In the genomic region with DNA sequence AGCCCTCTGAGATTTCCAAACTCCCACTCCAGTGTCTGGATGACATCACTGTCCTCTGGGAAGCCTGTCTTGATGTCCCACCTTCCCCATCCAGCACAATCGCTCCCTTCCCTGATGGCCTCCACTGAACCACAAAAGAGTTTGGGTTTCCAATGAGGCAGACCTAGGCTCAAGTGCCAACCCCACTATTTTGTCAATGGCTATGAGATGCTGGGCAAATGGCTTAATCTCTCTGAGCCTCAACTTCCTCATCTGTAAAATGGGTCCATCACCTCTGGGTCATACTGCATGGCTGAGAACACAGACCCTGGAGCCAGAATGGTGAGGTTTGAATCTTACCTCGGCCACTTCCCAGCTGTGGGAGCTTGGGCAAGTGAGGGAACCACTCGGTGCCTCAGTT, we compare ENCODE assay signal across 27 cellular contexts. TPM values are rescaled to one million over a fixed set of nuclear protein-coding genes. Genes with fewer than 3 reads are reported as not detected.
"Had no signal": no experiment of that assay in that cellular context is flagged by ENCODE, and none has a peak within 500 bp of the region (broad histone marks: within the 10 kb centered on the region; RNA-seq: fewer than 3 reads in every experiment).

No MANE protein-coding gene starts in this region.

- H3K27ac Mint-ChIP-seq: mesothelial cell of epicardium; naive B cell; natural killer cell treated with Interleukin-12 subunit alpha and Interleukin-12 subunit beta and Interleukin-15 and Interleukin-18, amount 100 ng/mL, for 72 hours; progenitor cell of endocrine pancreas had no signal

- H3K4me3 ChIP-seq: dorsolateral prefrontal cortex, gastrocnemius medialis, heart left ventricle, hepatocyte, left lung, mucosa of descending colon, neural progenitor cell, smooth muscle cell, suprapubic skin, transverse colon had no signal

- H3K36me3 Mint-ChIP-seq: mesothelial cell of epicardium; naive B cell; natural killer cell treated with Interleukin-12 subunit alpha and Interleukin-12 subunit beta and Interleukin-15 and Interleukin-18, amount 100 ng/mL, for 72 hours; neural progenitor cell had no signal

- H3K27me3 Mint-ChIP-seq: progenitor cell of endocrine pancreas had no signal

- H3K4me1 ChIP-seq: gastrocnemius medialis, left lung, parathyroid adenoma, suprapubic skin, transverse colon had no signal

- DNase-seq: dorsolateral prefrontal cortex; effector CD4-positive, alpha-beta T cell; foreskin fibroblast; gastrocnemius medialis; heart left ventricle; left cardiac atrium; left lung; mesenchymal stem cell; mucosa of descending colon; naive B cell; stimulated activated CD4-positive, alpha-beta T cell treated with anti-CD3 and anti-CD28 coated beads, Interleukin-12 subunit alpha, Interleukin-12 subunit beta, amount 100 ng/mL, for 4 hours; stimulated activated CD4-positive, alpha-beta T cell treated with anti-CD3 and anti-CD28 coated beads, Interleukin-1b, Interleukin-23, amount 100 ng/mL, for 48 hours; stimulated activated CD4-positive, alpha-beta T cell treated with anti-CD3 and anti-CD28 coated beads, Interleukin-4, amount 100 ng/mL, for 1 hour; stimulated activated CD8-positive, alpha-beta memory T cell treated with anti-CD3 and anti-CD28 coated beads, Interleukin-4, amount 100 ng/mL, for 48 hours; stimulated activated naive CD4-positive, alpha-beta T cell; stimulated activated naive CD8-positive, alpha-beta T cell treated with anti-CD3 and anti-CD28 coated beads, Interleukin-15, amount 100 ng/mL, for 72 hours; transverse colon had no signal

- H3K36me3 ChIP-seq: gastrocnemius medialis, heart left ventricle, left lung, neural progenitor cell, suprapubic skin, transverse colon had no signal

- H3K9me3 ChIP-seq: gastrocnemius medialis, heart left ventricle, left lung, mucosa of descending colon, suprapubic skin, transverse colon had no signal

- H3K27me3 ChIP-seq: dorsolateral prefrontal cortex, gastrocnemius medialis, heart left ventricle, hepatocyte, left lung, suprapubic skin, transverse colon had no signal

- H3K27ac ChIP-seq: gastrocnemius medialis, heart left ventricle, hepatocyte, left lung, neural progenitor cell, parathyroid adenoma, suprapubic skin, transverse colon had no signal

- ATAC-seq: gastrocnemius medialis; heart left ventricle; left cardiac atrium; left lung; mucosa of descending colon; natural killer cell treated with Interleukin-12 subunit alpha and Interleukin-12 subunit beta and Interleukin-15 and Interleukin-18, amount 100 ng/mL, for 72 hours; sciatic nerve; stimulated activated naive CD8-positive, alpha-beta T cell treated with anti-CD3 and anti-CD28 coated beads, Interleukin-15, amount 100 ng/mL, for 72 hours had no signal

- H3K9me3 Mint-ChIP-seq: natural killer cell treated with Interleukin-12 subunit alpha and Interleukin-12 subunit beta and Interleukin-15 and Interleukin-18, amount 100 ng/mL, for 72 hours; neural progenitor cell; stimulated activated naive CD8-positive, alpha-beta T cell treated with anti-CD3 and anti-CD28 coated beads, Interleukin-15, amount 100 ng/mL, for 72 hours had no signal

- H3K4me3 Mint-ChIP-seq: mesothelial cell of epicardium; naive B cell; natural killer cell treated with Interleukin-12 subunit alpha and Interleukin-12 subunit beta and Interleukin-15 and Interleukin-18, amount 100 ng/mL, for 72 hours; neural progenitor cell; stimulated activated naive CD8-positive, alpha-beta T cell treated with anti-CD3 and anti-CD28 coated beads, Interleukin-15, amount 100 ng/mL, for 72 hours had no signal

- H3K4me1 Mint-ChIP-seq: mesothelial cell of epicardium; naive B cell; stimulated activated naive CD8-positive, alpha-beta T cell treated with anti-CD3 and anti-CD28 coated beads, Interleukin-15, amount 100 ng/mL, for 72 hours had no signal

RNA-seq across cellular contexts. Expression of gene SLC13A3, which starts 11.7 kb away (rescaled TPM):
- total RNA-seq: lung microvascular endothelial cell had no signal
